In genomic region chr6:31180500-31180899, GRCh38 we compare ENCODE assay signal across 10 cellular contexts. TPM values are rescaled to one million over a fixed set of nuclear protein-coding genes. Genes with fewer than 3 reads are reported as not detected.
DNase-seq lines count a peak whose midpoint lies in the region; ATAC-seq and TF ChIP-seq lines count a peak whose summit lies in the region.
"Had no signal": no experiment of that assay in that cellular context is flagged by ENCODE, and none has a peak within 500 bp of the region (broad histone marks: within the 10 kb centered on the region; RNA-seq: fewer than 3 reads in every experiment).

No MANE protein-coding gene starts in this region.

- CTCF ChIA-PET in AG04449 (lab: Yijun Ruan, JAX): interaction anchor here (1.6 kb wide), 1 partner anchor 12 kb away, joined by 6 read pairs; no protein-coding TSS in a partner anchor

- TF ChIP-seq CTCF in AG04449 (IDR thresholded peaks at IDR 0.05; ENCODE audit: insufficient read depth, low read length, missing control alignments) (no peak), heart left ventricle (IDR thresholded peaks at IDR 0.05) (no peak)

- no peaks in the 10 kb centered on the region for H3K27me3 ChIP-seq in heart left ventricle

- POLR2A ChIA-PET in AG04449 (lab: Yijun Ruan, JAX): no interaction called here

- TF ChIP-seq POLR2A in heart left ventricle (IDR thresholded peaks at IDR 0.05): no peak

- H3K4me1 ChIP-seq in heart left ventricle: peaks cover 0 to 50% (median 1%) of the 10 kb centered on the region in 12 donors

- WGBS in heart left ventricle, 4 donors: 54 to 91% (median 62%) methylated on average over 26 of the region's 26 CpGs

- H3K9me3 ChIP-seq in heart left ventricle: no peaks in the 10 kb centered on the region

- ATAC-seq in HG03196 (IDR thresholded peaks at IDR 0.05; ENCODE audit: unreplicated experiment) (peak; percentile 53), heart left ventricle (peak; percentile 93 to 98 (median 98)), GM19035 (IDR thresholded peaks at IDR 0.05; ENCODE audit: unreplicated experiment) (no peak)

- intact Hi-C loops in heart left ventricle (cut with DNase I): no loop called here

- H3K4me3 ChIP-seq in AG04449 (ENCODE audit: low read depth, low read length) (peak overlapping the region; percentile 53), heart left ventricle (peak overlapping the region in 11 of 12 donors; percentile 8 to 68 (median 49))

- peak overlapping the region in 6 of 12 donors; percentile 23 to 64 (median 32) for H3K27ac ChIP-seq in heart left ventricle

- peaks cover 0 to 4% (median 0%) of the 10 kb centered on the region in 9 donors for H3K36me3 ChIP-seq in heart left ventricle

- DNase-seq in AG04449 (ENCODE audit: low read depth, low spot score) (no peak), heart left ventricle (peak; percentile 81 to 90 (median 87)), amniotic stem cell (lab: John Stamatoyannopoulos, UW) (no peak), NCI-H748 treated with DMSO at 0.1 percent for 48 hours (lab: John Stamatoyannopoulos, UW) (no peak)
- peak; percentile 66 for DNase-seq in activated effector memory CD4-positive, alpha-beta T cell treated with Interleukin-2 at 50 U/mL for 16 hours
- peak; percentile 44 for DNase-seq in stimulated activated CD4-positive, alpha-beta T cell treated with anti-CD3 and anti-CD28 coated beads, Interleukin-2, amount 100 ng/mL, for 4 hours (ENCODE audit: low read depth)
- DNase-seq: DND-41 had no signal

RNA-seq across cellular contexts. Expression of gene POU5F1, which starts 10.0 kb away (rescaled TPM):
- 1 to 10 TPM in 1 of 9 donors, under 1 TPM in 7, not detected in 1; 0.16 to 1.3 (median 0.31) TPM for total RNA-seq in heart left ventricle
- under 1 TPM; 0.72 to 0.91 TPM for polyA plus RNA-seq in heart left ventricle

RNA-seq across cellular contexts. Expression of gene TCF19, which starts 22.1 kb away (rescaled TPM):
- total RNA-seq in heart left ventricle: 10 to 100 TPM in 1 of 9 donors, 1 to 10 TPM in 8; 1.8 to 12.9 (median 2.7) TPM
- polyA plus RNA-seq in heart left ventricle: 1 to 10 TPM; 1.8 to 2.6 TPM

RNA-seq across cellular contexts. Expression of gene CCHCR1, which starts 22.9 kb away (rescaled TPM):
- 10 to 100 TPM in 6 of 9 donors, 1 to 10 TPM in 3; 6.0 to 16.4 (median 12.5) TPM for total RNA-seq in heart left ventricle
- polyA plus RNA-seq in heart left ventricle: 10 to 100 TPM in 1 of 2 donors, 1 to 10 TPM in 1; 10.0 to 10.3 TPM

RNA-seq across cellular contexts. Expression of gene PSORS1C2, which starts 41.6 kb away (rescaled TPM):
- not detected for total RNA-seq in heart left ventricle
- polyA plus RNA-seq in heart left ventricle: not detected
- total RNA-seq: activated CD8-positive, alpha-beta memory T cell treated with anti-CD3 and anti-CD28 coated beads for 36 hours had no signal

Comparison
In these comparisons a context has a peak if more than half of its experiments do, and no peak if none do; other contexts are left out.
1. DNase-seq: peak in activated effector memory CD4-positive, alpha-beta T cell treated with Interleukin-2 at 50 U/mL for 16 hours (single experiment), heart left ventricle (5 of 5) and stimulated activated CD4-positive, alpha-beta T cell treated with anti-CD3 and anti-CD28 coated beads, Interleukin-2, amount 100 ng/mL, for 4 hours (single experiment); none in AG04449 (single experiment), amniotic stem cell (single experiment) and NCI-H748 treated with DMSO at 0.1 percent for 48 hours (single experiment).